In the genomic region with DNA sequence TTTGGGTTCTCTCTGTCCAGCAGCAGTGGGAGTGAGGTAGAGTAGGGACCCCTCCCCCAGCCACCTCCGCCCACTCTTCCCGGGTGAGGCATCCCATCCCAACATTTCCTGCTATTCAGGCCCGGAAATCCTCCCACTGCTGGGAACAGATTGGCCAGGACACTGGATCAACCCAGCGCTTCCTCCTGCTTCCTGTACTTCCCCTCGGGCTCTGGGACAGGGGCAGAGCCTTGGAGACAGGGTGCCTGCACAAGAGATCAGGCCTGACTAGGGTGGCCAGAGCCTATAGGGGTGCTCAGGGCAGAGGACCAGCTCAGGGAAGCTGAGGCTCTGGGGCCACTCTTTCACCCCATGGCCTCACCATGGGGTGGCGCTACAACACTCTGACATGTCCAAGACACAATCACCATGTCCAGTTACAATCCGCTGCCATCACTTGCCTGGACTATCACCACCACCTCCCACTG, we compare ENCODE assay signal across 9 cellular contexts. TPM values are rescaled to one million over a fixed set of nuclear protein-coding genes. Genes with fewer than 3 reads are reported as not detected.
DNase-seq lines count a peak whose midpoint lies in the region; ATAC-seq and TF ChIP-seq lines count a peak whose summit lies in the region.
"Had no signal": no experiment of that assay in that cellular context is flagged by ENCODE, and none has a peak within 500 bp of the region (broad histone marks: within the 10 kb centered on the region; RNA-seq: fewer than 3 reads in every experiment).

No MANE protein-coding gene starts in this region.

- no peak overlapping the region for H3K4me3 ChIP-seq in cardiac fibroblast (replicated peaks in 1 of 2; ENCODE audit: low read depth in 2 of 2, low read length in 2 of 2)

- intact Hi-C loops in posterior vena cava (cut with DNase I): no loop called here

- peak; percentile 34 for TF ChIP-seq CTCF in cardiac fibroblast (IDR thresholded peaks at IDR 0.05; ENCODE audit: low read depth, low read length)

- peak; percentile 30 for DNase-seq in EL
- DNase-seq in NCI-H69 (lab: John Stamatoyannopoulos, UW): peak; percentile 66
- DNase-seq in cardiac fibroblast (ENCODE audit: low read depth in 2 of 2): peak; percentile 36 to 70
- peak; percentile 42 for DNase-seq in medulla oblongata (ENCODE audit: extremely low spot score)
- DNase-seq in HPDE6-E6E7 (ENCODE audit: extremely low spot score): no peak
- no peak for DNase-seq in posterior vena cava (ENCODE audit: low spot score)
- no peak for DNase-seq in stimulated activated CD4-positive, alpha-beta T cell treated with anti-CD3 and anti-CD28 coated beads, Interleukin-1b, Interleukin-23, amount 100 ng/mL, for 48 hours

- no peak for ATAC-seq in GM18873 (IDR thresholded peaks at IDR 0.05; ENCODE audit: low FRiP score, unreplicated experiment)

RNA-seq across cellular contexts. Expression of a gene that starts 14.5 kb away (rescaled TPM):
- 10 to 100 TPM; 13.7 to 18.9 TPM for total RNA-seq in posterior vena cava
- total RNA-seq: LHCN-M2 had no signal

RNA-seq across cellular contexts. Expression of a gene that starts 21.9 kb away (rescaled TPM):
- 10 to 100 TPM; 56.5 to 71.0 TPM for total RNA-seq in posterior vena cava

RNA-seq across cellular contexts. Expression of a gene that starts 28.9 kb away (rescaled TPM):
- 1 to 10 TPM; 4.9 to 8.2 TPM for total RNA-seq in posterior vena cava

RNA-seq across cellular contexts. Expression of a gene that starts 38.7 kb away (rescaled TPM):
- 10 to 100 TPM; 35.5 to 55.1 TPM for total RNA-seq in posterior vena cava

RNA-seq across cellular contexts. Expression of a gene that starts 48.1 kb away (rescaled TPM):
- under 1 TPM; 0.09 to 0.14 TPM for total RNA-seq in posterior vena cava
- total RNA-seq: LHCN-M2 had no signal

Comparison
In these comparisons a context has a peak if more than half of its experiments do, and no peak if none do; other contexts are left out.
1. DNase-seq: peak in EL (single experiment), NCI-H69 (single experiment), cardiac fibroblast (2 of 2) and medulla oblongata (single experiment); none in HPDE6-E6E7 (single experiment), posterior vena cava (single experiment) and stimulated activated CD4-positive, alpha-beta T cell treated with anti-CD3 and anti-CD28 coated beads, Interleukin-1b, Interleukin-23, amount 100 ng/mL, for 48 hours (single experiment).